Comparison of ENCODE assay signal across 18 cellular contexts in the genomic region with DNA sequence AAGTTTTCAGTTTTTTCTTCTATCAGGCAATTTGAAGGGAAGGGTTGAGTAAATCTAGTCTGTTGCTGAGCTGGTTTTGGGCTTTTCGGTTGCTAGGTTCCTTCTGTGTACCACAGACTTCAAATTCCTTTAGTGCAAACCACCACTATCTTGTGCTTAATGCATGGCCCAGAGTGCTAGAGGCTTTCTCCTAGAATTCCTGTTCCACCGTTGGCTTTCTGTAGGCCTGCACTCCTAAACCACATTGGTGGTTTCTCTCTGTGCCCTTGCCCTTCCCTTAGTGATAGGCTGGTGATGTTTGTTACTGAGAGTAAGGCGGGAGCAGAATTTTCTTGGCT. TPM values are rescaled to one million over a fixed set of nuclear protein-coding genes. Genes with fewer than 3 reads are reported as not detected.
DNase-seq lines count a peak whose midpoint lies in the region; ATAC-seq, FAIRE-seq and TF ChIP-seq lines count a peak whose summit lies in the region.
"Had no signal": no experiment of that assay in that cellular context is flagged by ENCODE, and none has a peak within 500 bp of the region (broad histone marks: within the 10 kb centered on the region; RNA-seq: fewer than 3 reads in every experiment).

No MANE protein-coding gene starts in this region.

- no peaks in the 10 kb centered on the region for H3K9me3 ChIP-seq in pancreas
- H3K9me3 ChIP-seq: heart right ventricle, neutrophil, Peyer's patch had no signal

- no peaks in the 10 kb centered on the region for H3K4me1 ChIP-seq in pancreas
- H3K4me1 ChIP-seq: heart right ventricle, Peyer's patch had no signal

- no peaks in the 10 kb centered on the region for H3K27me3 ChIP-seq in pancreas
- H3K27me3 ChIP-seq: cardiac muscle cell, heart right ventricle, neutrophil, Peyer's patch had no signal

- 77 to 81% methylated on average over 3 of the region's 3 CpGs for WGBS in pancreas, 2 donors

- FAIRE-seq in pancreas (lab: Jason Lieb, UNC): no peak

- no peak overlapping the region for H3K4me3 ChIP-seq in pancreas
- H3K4me3 ChIP-seq: cardiac muscle cell, heart right ventricle, Peyer's patch had no signal

- H3K9me3 Mint-ChIP-seq in activated CD4-positive, alpha-beta T cell treated with anti-CD3 and anti-CD28 coated beads for 36 hours (ENCODE audit: low read depth): no peaks in the 10 kb centered on the region
- no peaks in the 10 kb centered on the region for H3K9me3 Mint-ChIP-seq in WTC11
- no peaks in the 10 kb centered on the region for H3K9me3 Mint-ChIP-seq in stimulated activated memory B cell treated with anti-CD40 and anti-IgM and Interleukin-4, amounts not matched to agents 10 μg/mL and 1 μg/mL and 100 μg/mL, for 72 hours
- H3K9me3 Mint-ChIP-seq in activated T-cell treated with anti-CD3 and anti-CD28 coated beads, Interleukin-2, amount 50 U/mL, for 72 hours: no peaks in the 10 kb centered on the region

- H3K27ac ChIP-seq in pancreas: no peak overlapping the region
- H3K27ac ChIP-seq: cardiac muscle cell, heart right ventricle, neutrophil, Peyer's patch had no signal

- no peaks in the 10 kb centered on the region for H3K36me3 Mint-ChIP-seq in activated CD4-positive, alpha-beta T cell treated with anti-CD3 and anti-CD28 coated beads for 36 hours (ENCODE audit: low read depth)
- no peaks in the 10 kb centered on the region for H3K36me3 Mint-ChIP-seq in WTC11
- peaks cover 6% of the 10 kb centered on the region for H3K36me3 Mint-ChIP-seq in stimulated activated memory B cell treated with anti-CD40 and anti-IgM and Interleukin-4, amounts not matched to agents 10 μg/mL and 1 μg/mL and 100 μg/mL, for 72 hours
- no peaks in the 10 kb centered on the region for H3K36me3 Mint-ChIP-seq in activated T-cell treated with anti-CD3 and anti-CD28 coated beads, Interleukin-2, amount 50 U/mL, for 72 hours (ENCODE audit: insufficient read depth in 2 of 2)

- CTCF ChIA-PET in activated CD4-positive, alpha-beta T cell treated with anti-CD3 and anti-CD28 coated beads for 36 hours (lab: Charles Lee): no interaction called here
- CTCF ChIA-PET in WTC11 (lab: Charles Lee): interaction anchor here (0.8 kb wide), 1 partner anchor 43 kb away, joined by 3 read pairs; no protein-coding TSS in a partner anchor

- H3K27ac Mint-ChIP-seq in activated CD4-positive, alpha-beta T cell treated with anti-CD3 and anti-CD28 coated beads for 36 hours: no peak overlapping the region
- no peak overlapping the region for H3K27ac Mint-ChIP-seq in WTC11
- no peak overlapping the region for H3K27ac Mint-ChIP-seq in stimulated activated memory B cell treated with anti-CD40 and anti-IgM and Interleukin-4, amounts not matched to agents 10 μg/mL and 1 μg/mL and 100 μg/mL, for 72 hours
- no peak overlapping the region for H3K27ac Mint-ChIP-seq in activated T-cell treated with anti-CD3 and anti-CD28 coated beads, Interleukin-2, amount 50 U/mL, for 72 hours

- POLR2A ChIA-PET in activated CD4-positive, alpha-beta T cell treated with anti-CD3 and anti-CD28 coated beads for 36 hours (lab: Charles Lee): no interaction called here
- POLR2A ChIA-PET in WTC11 (lab: Charles Lee): no interaction called here

- TF ChIP-seq CTCF in WTC11 (IDR thresholded peaks at IDR 0.05): no peak
- TF ChIP-seq CTCF in pancreas (IDR thresholded peaks at IDR 0.05): no peak

- H3K27me3 Mint-ChIP-seq in activated CD4-positive, alpha-beta T cell treated with anti-CD3 and anti-CD28 coated beads for 36 hours: no peaks in the 10 kb centered on the region
- no peaks in the 10 kb centered on the region for H3K27me3 Mint-ChIP-seq in WTC11 (ENCODE audit: low read depth)
- no peaks in the 10 kb centered on the region for H3K27me3 Mint-ChIP-seq in stimulated activated memory B cell treated with anti-CD40 and anti-IgM and Interleukin-4, amounts not matched to agents 10 μg/mL and 1 μg/mL and 100 μg/mL, for 72 hours
- no peaks in the 10 kb centered on the region for H3K27me3 Mint-ChIP-seq in activated T-cell treated with anti-CD3 and anti-CD28 coated beads, Interleukin-2, amount 50 U/mL, for 72 hours (ENCODE audit: low read depth)

- intact Hi-C loops in activated CD4-positive, alpha-beta T cell treated with anti-CD3 and anti-CD28 coated beads for 36 hours (cut with DNase I, micrococcal nuclease): no loop called here
- intact Hi-C loops in pancreas (cut with DNase I) (no loop called here), left colon (cut with DNase I, micrococcal nuclease) (no loop called here)

- no peak overlapping the region for H3K4me3 Mint-ChIP-seq in activated CD4-positive, alpha-beta T cell treated with anti-CD3 and anti-CD28 coated beads for 36 hours
- H3K4me3 Mint-ChIP-seq in WTC11: no peak overlapping the region
- no peak overlapping the region for H3K4me3 Mint-ChIP-seq in stimulated activated memory B cell treated with anti-CD40 and anti-IgM and Interleukin-4, amounts not matched to agents 10 μg/mL and 1 μg/mL and 100 μg/mL, for 72 hours
- H3K4me3 Mint-ChIP-seq in activated T-cell treated with anti-CD3 and anti-CD28 coated beads, Interleukin-2, amount 50 U/mL, for 72 hours: no peak overlapping the region

- H3K36me3 ChIP-seq in pancreas: no peaks in the 10 kb centered on the region
- H3K36me3 ChIP-seq: cardiac muscle cell, heart right ventricle, neutrophil, Peyer's patch had no signal

- H3K4me1 Mint-ChIP-seq in activated CD4-positive, alpha-beta T cell treated with anti-CD3 and anti-CD28 coated beads for 36 hours: peaks cover 9% of the 10 kb centered on the region
- H3K4me1 Mint-ChIP-seq in WTC11: peaks cover 10% of the 10 kb centered on the region
- no peaks in the 10 kb centered on the region for H3K4me1 Mint-ChIP-seq in stimulated activated memory B cell treated with anti-CD40 and anti-IgM and Interleukin-4, amounts not matched to agents 10 μg/mL and 1 μg/mL and 100 μg/mL, for 72 hours
- H3K4me1 Mint-ChIP-seq in activated T-cell treated with anti-CD3 and anti-CD28 coated beads, Interleukin-2, amount 50 U/mL, for 72 hours (ENCODE audit: low read depth): peaks cover 14% of the 10 kb centered on the region

- peak; percentile 58 for ATAC-seq in activated CD4-positive, alpha-beta T cell treated with anti-CD3 and anti-CD28 coated beads for 36 hours
- ATAC-seq in WTC11 (peak; percentile 38), pancreas (no peak), left colon (no peak)
- ATAC-seq in stimulated activated memory B cell treated with anti-CD40 and anti-IgM and Interleukin-4, amounts not matched to agents 10 μg/mL and 1 μg/mL and 100 μg/mL, for 72 hours: peak; percentile 20
- no peak for ATAC-seq in activated T-cell treated with anti-CD3 and anti-CD28 coated beads, Interleukin-2, amount 50 U/mL, for 72 hours (replicated peaks in 1 of 2)
- ATAC-seq: heart right ventricle had no signal

- DNase-seq in activated CD4-positive, alpha-beta T cell treated with anti-CD3 and anti-CD28 coated beads for 36 hours: no peak
- DNase-seq in activated CD4-positive, alpha-beta T cell treated with anti-CD3 and anti-CD28 coated beads, Interleukin-2, amount 50 U/mL, for 1 hour: no peak
- DNase-seq in WTC11 (ENCODE audit: low spot score) (no peak), hepatic stellate cell (ENCODE audit: low spot score) (peak; percentile 12), pancreas (no peak), left colon (no peak)
- DNase-seq in activated T-cell treated with anti-CD3 and anti-CD28 coated beads, Interleukin-2, amount 50 U/mL, for 72 hours: no peak
- DNase-seq: activated gamma-delta T cell, Calu3, heart right ventricle, NCI-H1092 treated with DMSO at 0.1 percent for 48 hours, NCI-H446 treated with DMSO at 0.1 percent for 48 hours, Peyer's patch, substantia nigra, T-helper 2 cell had no signal

TF ChIP-seq in WTC11, 78 proteins besides CTCF, POLR2A, EP300 and RAD21:
- TF ChIP-seq RELA (CRISPR knock-in tag; IDR thresholded peaks at IDR 0.05; ENCODE audit: borderline replicate concordance) (no peak), KAT7 (CRISPR knock-in tag; IDR thresholded peaks at IDR 0.05; ENCODE audit: borderline replicate concordance) (no peak), OVOL2 (CRISPR knock-in tag; IDR thresholded peaks at IDR 0.05; ENCODE audit: borderline replicate concordance) (no peak)
- TF ChIP-seq, protein P1, sequence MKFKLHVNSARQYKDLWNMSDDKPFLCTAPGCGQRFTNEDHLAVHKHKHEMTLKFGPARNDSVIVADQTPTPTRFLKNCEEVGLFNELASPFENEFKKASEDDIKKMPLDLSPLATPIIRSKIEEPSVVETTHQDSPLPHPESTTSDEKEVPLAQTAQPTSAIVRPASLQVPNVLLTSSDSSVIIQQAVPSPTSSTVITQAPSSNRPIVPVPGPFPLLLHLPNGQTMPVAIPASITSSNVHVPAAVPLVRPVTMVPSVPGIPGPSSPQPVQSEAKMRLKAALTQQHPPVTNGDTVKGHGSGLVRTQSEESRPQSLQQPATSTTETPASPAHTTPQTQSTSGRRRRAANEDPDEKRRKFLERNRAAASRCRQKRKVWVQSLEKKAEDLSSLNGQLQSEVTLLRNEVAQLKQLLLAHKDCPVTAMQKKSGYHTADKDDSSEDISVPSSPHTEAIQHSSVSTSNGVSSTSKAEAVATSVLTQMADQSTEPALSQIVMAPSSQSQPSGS (CRISPR knock-in tag; IDR thresholded peaks at IDR 0.05; ENCODE audit: borderline replicate concordance, low read depth): no peak

RNA-seq across cellular contexts. Expression of a gene that starts 47.1 kb away (rescaled TPM):
- 10 to 100 TPM; 53.1 to 59.4 TPM for total RNA-seq in activated CD4-positive, alpha-beta T cell treated with anti-CD3 and anti-CD28 coated beads for 36 hours
- total RNA-seq in WTC11 (2021) (269 to 299 TPM (median 293 TPM) in 3 replicates), pancreas (10 to 100 TPM; 13.6 to 68.6 (median 30.1) TPM), left colon (100 to 1,000 TPM in 1 of 2 donors, 10 to 100 TPM in 1; 65.4 to 133 TPM)
- 10 to 100 TPM; 73.0 to 78.3 TPM for total RNA-seq in activated T-cell treated with anti-CD3 and anti-CD28 coated beads, Interleukin-2, amount 50 U/mL, for 72 hours
- polyA plus RNA-seq in pancreas: 10 to 100 TPM; 12.2 to 18.4 TPM

Comparison
In these comparisons a context has a peak if more than half of its experiments do, and no peak if none do; other contexts are left out.
1. ATAC-seq: peak in activated CD4-positive, alpha-beta T cell treated with anti-CD3 and anti-CD28 coated beads for 36 hours (single experiment), WTC11 (single experiment) and stimulated activated memory B cell treated with anti-CD40 and anti-IgM and Interleukin-4, amounts not matched to agents 10 μg/mL and 1 μg/mL and 100 μg/mL, for 72 hours (single experiment); none in activated T-cell treated with anti-CD3 and anti-CD28 coated beads, Interleukin-2, amount 50 U/mL, for 72 hours (0 of 2), pancreas (0 of 4) and left colon (single experiment).